9 cellular contexts compared by ENCODE assay signal in the genomic region with DNA sequence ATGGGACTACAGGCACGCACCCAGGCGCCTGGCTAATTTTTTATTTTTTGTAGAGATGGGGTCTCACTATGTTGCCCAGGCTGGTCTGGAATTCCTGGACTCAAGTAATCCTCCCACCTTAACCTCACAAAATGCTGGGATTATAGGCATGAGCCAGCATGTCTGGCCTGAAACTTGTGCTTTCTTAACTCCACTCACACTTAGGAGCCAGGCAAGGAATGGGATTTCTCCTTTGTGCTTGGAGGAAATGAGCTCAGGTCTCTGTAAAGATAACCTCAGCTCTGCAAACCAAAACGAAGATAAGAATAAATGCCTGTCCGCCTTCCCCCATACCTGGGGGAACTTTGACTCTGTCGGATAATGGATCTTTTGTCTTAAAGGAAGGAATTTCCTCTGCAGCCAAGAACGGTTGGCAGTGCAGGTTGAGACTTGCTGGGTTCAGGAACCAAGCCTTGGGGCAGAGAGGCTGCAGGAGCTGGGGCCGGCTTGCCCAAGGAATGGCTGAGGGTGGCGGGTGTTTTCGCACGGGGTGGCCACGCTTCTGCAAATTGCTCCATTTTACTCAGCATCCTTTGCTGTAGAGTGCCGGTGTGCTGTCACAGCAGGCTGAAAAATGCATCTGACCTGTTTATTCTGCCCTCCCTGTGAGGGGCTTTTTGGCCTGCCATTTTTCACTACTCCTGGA.
A peak's percentile ranks its signal among the peaks of the same experiment; 100 is the strongest.
DNase-seq lines count a peak whose midpoint lies in the region; ATAC-seq, FAIRE-seq and TF ChIP-seq lines count a peak whose summit lies in the region.
"Had no signal": no experiment of that assay in that cellular context is flagged by ENCODE, and none has a peak within 500 bp of the region (broad histone marks: within the 10 kb centered on the region; RNA-seq: fewer than 3 reads in every experiment).

No MANE protein-coding gene starts in this region.

- no peak for DNase-seq in activated CD8-positive, alpha-beta T cell treated with anti-CD3 and anti-CD28 coated beads for 36 hours
- no peak for DNase-seq in activated CD8-positive, alpha-beta T cell treated with anti-CD3 and anti-CD28 coated beads, Interleukin-2, amount 10 ng/mL, durations not matched to agents 7 days and 5 days
- DNase-seq in K562 (ENCODE audit: extremely low read depth in 1 of 4, low spot score in 3 of 4) (no peak), pancreas (peak in 3 of 6 donors; percentile 33 to 63 (median 58)), DMS153 treated with DMSO at 0.1 percent for 48 hours (lab: John Stamatoyannopoulos, UW; ENCODE audit: unreplicated experiment) (no peak), NCI-H2227 treated with DMSO at 0.1 percent for 48 hours (lab: John Stamatoyannopoulos, UW) (no peak), EL (no peak)

- H3K9me3 ChIP-seq in K562 (replicated peaks; ENCODE audit: control insufficient read depth, insufficient read depth, low read depth, low read length) = no peaks in the 10 kb centered on the region
- no peaks in the 10 kb centered on the region for H3K9me3 ChIP-seq in pancreas

- POLR2A ChIA-PET in activated CD8-positive, alpha-beta T cell treated with anti-CD3 and anti-CD28 coated beads for 36 hours (lab: Charles Lee) = no interaction called here
- POLR2A ChIA-PET in activated CD8-positive, alpha-beta T cell treated with anti-CD3 and anti-CD28 coated beads, Interleukin-2, amount 10 ng/mL, durations not matched to agents 7 days and 5 days (lab: Charles Lee) = no interaction called here
- POLR2A ChIA-PET in K562 (lab: Yijun Ruan, JAX) = interaction anchor here (0.8 kb wide), 1 partner anchor 165 kb away, joined by 4 read pairs; no protein-coding TSS in a partner anchor

- no peaks in the 10 kb centered on the region for H3K36me3 Mint-ChIP-seq in activated CD8-positive, alpha-beta T cell treated with anti-CD3 and anti-CD28 coated beads for 36 hours (ENCODE audit: low read depth)
- H3K36me3 Mint-ChIP-seq in activated CD8-positive, alpha-beta T cell treated with anti-CD3 and anti-CD28 coated beads, Interleukin-2, amount 10 ng/mL, durations not matched to agents 7 days and 5 days (ENCODE audit: low read depth) = no peaks in the 10 kb centered on the region

- H3K4me3 ChIP-seq in K562 (no peak overlapping the region), pancreas (no peak overlapping the region)

- FAIRE-seq in K562 (lab: Jason Lieb, UNC) (no peak), pancreas (lab: Jason Lieb, UNC) (no peak)

- H4K20me1 ChIP-seq in K562 (replicated peaks; ENCODE audit: control insufficient read depth, insufficient read depth, low read length) = no peaks in the 10 kb centered on the region

- intact Hi-C loops in activated CD8-positive, alpha-beta T cell treated with anti-CD3 and anti-CD28 coated beads for 36 hours (cut with micrococcal nuclease) = no loop called here
- intact Hi-C loops in K562 (cut with micrococcal nuclease) (loop anchor here (5.0 kb wide), 1 partner anchor 391 kb away; no protein-coding TSS in a partner anchor), pancreas (cut with DNase I) (loop anchor here in 1 of 3 donors (10.0 kb wide), 1 partner anchor 122 kb away; no protein-coding TSS in a partner anchor)

- WGBS in K562 (ENCODE audit: insufficient coverage, low coverage, missing lambda C conversion rate) = 4% methylated on average over 9 of the region's 12 CpGs
- 44 to 54% methylated on average over 12 of the region's 12 CpGs for WGBS in pancreas, 2 donors

- H3K9ac ChIP-seq in K562 (ENCODE audit: insufficient read depth in 1 of 2, low read depth in 2 of 2, low read length in 2 of 2) = no peak overlapping the region

- no peaks in the 10 kb centered on the region for H3K79me2 ChIP-seq in K562 (ENCODE audit: control insufficient read depth, insufficient read depth, low read length)

- TF ChIP-seq RAD21 in K562 (CRISPR knock-in tag; conservative IDR thresholded peaks at IDR 0.05 in 1 of 2, IDR thresholded peaks at IDR 0.05 in 1 of 2) = no peak

- no peak overlapping the region for H3K4me3 Mint-ChIP-seq in activated CD8-positive, alpha-beta T cell treated with anti-CD3 and anti-CD28 coated beads for 36 hours
- no peak overlapping the region for H3K4me3 Mint-ChIP-seq in activated CD8-positive, alpha-beta T cell treated with anti-CD3 and anti-CD28 coated beads, Interleukin-2, amount 10 ng/mL, durations not matched to agents 7 days and 5 days
- H3K4me3 Mint-ChIP-seq: B cell had no signal

- H3K9me1 ChIP-seq in K562 (ENCODE audit: control insufficient read depth, insufficient read depth, low read length) = no peaks in the 10 kb centered on the region

- CTCF ChIA-PET in activated CD8-positive, alpha-beta T cell treated with anti-CD3 and anti-CD28 coated beads for 36 hours (lab: Charles Lee) = interaction anchor here (1.1 kb wide), 1 partner anchor 19 kb away, joined by 3 read pairs; no protein-coding TSS in a partner anchor
- CTCF ChIA-PET in activated CD8-positive, alpha-beta T cell treated with anti-CD3 and anti-CD28 coated beads, Interleukin-2, amount 10 ng/mL, durations not matched to agents 7 days and 5 days (lab: Charles Lee) = no interaction called here
- CTCF ChIA-PET in K562 (lab: Yijun Ruan, JAX; ENCODE audit: low intra/inter-chr PET ratio) = interaction anchor here (1.2 kb wide), 1 partner anchor 1224 kb away, joined by 3 read pairs; no protein-coding TSS in a partner anchor

- H3K27me3 ChIP-seq in K562 (ENCODE audit: control insufficient read depth in 2 of 2, insufficient read depth in 2 of 2, low read length in 2 of 2) (peaks cover 0 to 6% of the 10 kb centered on the region in 2 experiments; a peak in 3 of 5 replicates), pancreas (no peaks in the 10 kb centered on the region)

- TF ChIP-seq POLR2A in K562 (conservative IDR thresholded peaks at IDR 0.05) = no peak

- peaks cover 17% of the 10 kb centered on the region for H3K27me3 Mint-ChIP-seq in activated CD8-positive, alpha-beta T cell treated with anti-CD3 and anti-CD28 coated beads for 36 hours
- H3K27me3 Mint-ChIP-seq in activated CD8-positive, alpha-beta T cell treated with anti-CD3 and anti-CD28 coated beads, Interleukin-2, amount 10 ng/mL, durations not matched to agents 7 days and 5 days (ENCODE audit: low read depth) = peaks cover 5% of the 10 kb centered on the region

- ATAC-seq in activated CD8-positive, alpha-beta T cell treated with anti-CD3 and anti-CD28 coated beads for 36 hours = peak; percentile 67
- ATAC-seq in activated CD8-positive, alpha-beta T cell treated with anti-CD3 and anti-CD28 coated beads, Interleukin-2, amount 10 ng/mL, durations not matched to agents 7 days and 5 days = no peak
- ATAC-seq in HG03095 (IDR thresholded peaks at IDR 0.05; ENCODE audit: unreplicated experiment) (peak; percentile 64), K562 (peak; percentile 35), pancreas (peak; percentile 25 to 59 (median 47))

- no peak overlapping the region for H3K4me2 ChIP-seq in K562 (ENCODE audit: insufficient read depth, low read length)

- H3K27ac Mint-ChIP-seq in activated CD8-positive, alpha-beta T cell treated with anti-CD3 and anti-CD28 coated beads for 36 hours = peak overlapping the region; percentile 69
- H3K27ac Mint-ChIP-seq in activated CD8-positive, alpha-beta T cell treated with anti-CD3 and anti-CD28 coated beads, Interleukin-2, amount 10 ng/mL, durations not matched to agents 7 days and 5 days = no peak overlapping the region
- H3K27ac Mint-ChIP-seq: B cell had no signal

- H3K27ac ChIP-seq in K562 (ENCODE audit: extremely low read depth, low read depth, low read length) (no peak overlapping the region), pancreas (peak overlapping the region; percentile 22 to 96 (median 80))

- H3K9me3 Mint-ChIP-seq in activated CD8-positive, alpha-beta T cell treated with anti-CD3 and anti-CD28 coated beads for 36 hours = no peaks in the 10 kb centered on the region
- no peaks in the 10 kb centered on the region for H3K9me3 Mint-ChIP-seq in activated CD8-positive, alpha-beta T cell treated with anti-CD3 and anti-CD28 coated beads, Interleukin-2, amount 10 ng/mL, durations not matched to agents 7 days and 5 days (ENCODE audit: insufficient read depth)

- peaks cover 6% of the 10 kb centered on the region for H3K4me1 Mint-ChIP-seq in activated CD8-positive, alpha-beta T cell treated with anti-CD3 and anti-CD28 coated beads for 36 hours (ENCODE audit: low read depth)
- no peaks in the 10 kb centered on the region for H3K4me1 Mint-ChIP-seq in activated CD8-positive, alpha-beta T cell treated with anti-CD3 and anti-CD28 coated beads, Interleukin-2, amount 10 ng/mL, durations not matched to agents 7 days and 5 days (ENCODE audit: low read depth)
- H3K4me1 Mint-ChIP-seq: B cell had no signal

- in situ Hi-C loops in K562 (cut with MboI) = no loop called here

- BruUV-seq in K562 (replicated peaks; lab: Mats Ljungman, UMichigan) = no TSS peak

- no peaks in the 10 kb centered on the region for H3K36me3 ChIP-seq in K562 (ENCODE audit: control insufficient read depth, insufficient read depth, low read length)
- no peaks in the 10 kb centered on the region for H3K36me3 ChIP-seq in pancreas

- no peak for TF ChIP-seq CTCF in activated CD8-positive, alpha-beta T cell treated with anti-CD3 and anti-CD28 coated beads for 36 hours (IDR thresholded peaks at IDR 0.05)
- TF ChIP-seq CTCF in K562 (IDR thresholded peaks at IDR 0.05 in 2 of 3, conservative IDR thresholded peaks at IDR 0.05 in 1 of 3; ENCODE audit: insufficient read depth in 2 of 3, low read depth in 1 of 3, low read length in 3 of 3) (no peak), pancreas (IDR thresholded peaks at IDR 0.05) (no peak)

- no peak for TF ChIP-seq EP300 in K562 (IDR thresholded peaks at IDR 0.05; ENCODE audit: low read length)

- H2AFZ ChIP-seq in K562 (ENCODE audit: low read depth, low read length) = no peak overlapping the region

- H3K4me1 ChIP-seq in K562 (replicated peaks in 1 of 2; ENCODE audit: control insufficient read depth in 2 of 2, insufficient read depth in 2 of 2, low read length in 2 of 2) (no peaks in the 10 kb centered on the region), pancreas (peaks cover 0 to 14% (median 7%) of the 10 kb centered on the region in 3 donors)

TF ChIP-seq in K562, 482 proteins besides CTCF, POLR2A, EP300 and RAD21 (continues in another document):
- no peak for TF ChIP-seq HNRNPL (IDR thresholded peaks at IDR 0.05; ENCODE audit: low read depth, low read length)
- no peak for TF ChIP-seq TEAD1 (CRISPR knock-in tag; IDR thresholded peaks at IDR 0.05)
- no peak for TF ChIP-seq PRPF4 (IDR thresholded peaks at IDR 0.05; ENCODE audit: insufficient read depth, low read depth, low read length, poor library complexity, severe bottlenecking)
- no peak for TF ChIP-seq STAT5A (IDR thresholded peaks at IDR 0.05; ENCODE audit: borderline replicate concordance, low read length)
- no peak for TF ChIP-seq ZFPM2 (CRISPR knock-in tag; IDR thresholded peaks at IDR 0.05)
- TF ChIP-seq ZC3H11A (IDR thresholded peaks at IDR 0.05; ENCODE audit: low read depth, low read length) = no peak
